In the genomic region with DNA sequence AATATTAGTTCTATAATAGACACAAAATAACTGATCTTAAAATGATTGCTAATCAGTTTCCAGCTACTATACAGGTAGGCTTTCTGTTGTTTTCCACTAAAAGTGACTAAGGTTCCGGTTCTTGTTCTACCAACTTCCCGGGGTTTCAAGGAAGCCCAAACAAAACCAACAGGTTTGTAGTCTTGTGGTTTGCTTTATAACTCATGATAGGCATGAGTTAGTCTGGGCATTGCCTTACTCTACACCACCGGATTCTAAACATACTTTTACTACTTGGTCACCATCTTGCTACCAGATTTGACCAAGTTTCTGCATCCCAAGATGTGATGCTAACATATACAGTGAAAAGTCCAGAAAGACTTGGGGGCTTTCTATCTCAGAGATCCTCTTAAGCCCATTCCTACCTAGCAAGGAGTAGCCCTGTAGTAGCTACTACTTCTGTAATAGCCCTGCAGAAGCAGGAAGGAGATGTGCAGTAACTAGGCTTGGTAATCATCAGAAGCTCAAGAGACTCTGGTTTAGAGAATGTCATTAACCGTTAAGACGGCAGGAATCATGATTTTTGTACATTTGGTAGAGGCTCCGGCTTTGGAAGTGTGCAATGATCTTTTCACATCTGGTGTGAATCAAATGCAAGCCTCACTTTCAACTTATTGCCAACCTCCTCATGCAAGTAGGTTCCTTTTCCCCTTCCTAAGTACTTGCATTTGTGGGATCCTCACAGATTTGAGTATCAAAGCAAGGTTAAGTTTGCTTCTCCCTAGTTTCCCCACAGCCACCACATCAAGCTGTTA, we compare ENCODE assay signal across 1 cellular context.
TF ChIP-seq lines count a peak whose summit lies in the region.

No MANE protein-coding gene starts in this region.

TF ChIP-seq in H1, 55 proteins besides CTCF, POLR2A, EP300 and RAD21:
- TF ChIP-seq, protein P1, sequence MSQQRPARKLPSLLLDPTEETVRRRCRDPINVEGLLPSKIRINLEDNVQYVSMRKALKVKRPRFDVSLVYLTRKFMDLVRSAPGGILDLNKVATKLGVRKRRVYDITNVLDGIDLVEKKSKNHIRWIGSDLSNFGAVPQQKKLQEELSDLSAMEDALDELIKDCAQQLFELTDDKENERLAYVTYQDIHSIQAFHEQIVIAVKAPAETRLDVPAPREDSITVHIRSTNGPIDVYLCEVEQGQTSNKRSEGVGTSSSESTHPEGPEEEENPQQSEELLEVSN (IDR thresholded peaks at IDR 0.05) = no peak
- TF ChIP-seq CBX5 (IDR thresholded peaks at IDR 0.05; ENCODE audit: low read depth, low read length) (no peak), FOSL1 (IDR thresholded peaks at IDR 0.05; ENCODE audit: insufficient read depth, low read depth, low read length) (no peak), BCL11A (IDR thresholded peaks at IDR 0.05; ENCODE audit: low read depth in 2 of 2, low read length in 2 of 2) (no peak), YY1 (IDR thresholded peaks at IDR 0.05; ENCODE audit: low read depth, low read length) (no peak), ATF2 (IDR thresholded peaks at IDR 0.05; ENCODE audit: low read length) (no peak), CHD1 (IDR thresholded peaks at IDR 0.05; ENCODE audit: low read depth, low read length) (no peak), MAFK (IDR thresholded peaks at IDR 0.05; ENCODE audit: low read depth, low read length) (no peak), HDAC6 (IDR thresholded peaks at IDR 0.05; ENCODE audit: low read depth, low read length) (no peak), POU5F1 (IDR thresholded peaks at IDR 0.05; ENCODE audit: low read depth, low read length) (no peak), KDM5A (IDR thresholded peaks at IDR 0.05; ENCODE audit: low read length) (no peak), CTBP2 (IDR thresholded peaks at IDR 0.05; ENCODE audit: borderline replicate concordance, insufficient read depth, insufficient read length, low read length) (no peak), CBX8 (IDR thresholded peaks at IDR 0.05; ENCODE audit: borderline replicate concordance, low read depth, low read length) (no peak)
